8 cellular contexts compared by ENCODE assay signal in the genomic region with DNA sequence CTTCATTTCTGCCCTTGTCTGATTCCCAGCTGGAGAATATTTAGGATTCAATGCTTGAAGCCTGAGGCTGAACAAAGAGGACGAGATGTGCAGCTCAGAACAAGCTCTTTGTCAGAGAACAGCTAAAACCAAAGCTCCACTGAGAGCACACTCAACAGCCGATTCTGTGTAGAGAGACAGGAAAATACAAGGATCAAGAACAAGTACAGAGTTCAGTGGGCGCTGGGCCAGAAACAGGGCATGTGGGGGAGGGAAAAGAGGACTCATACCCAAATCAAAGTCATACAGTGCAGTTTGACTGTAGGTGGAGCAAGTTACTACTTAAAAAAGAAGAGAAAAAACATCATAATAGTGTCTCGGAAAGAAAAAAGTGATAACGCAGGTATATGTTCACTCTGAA. TPM values are rescaled to one million over a fixed set of nuclear protein-coding genes. Genes with fewer than 3 reads are reported as not detected.
DNase-seq lines count a peak whose midpoint lies in the region; ATAC-seq and TF ChIP-seq lines count a peak whose summit lies in the region.

A gene (minus strand): TSS at position 176 of the 400 bp plus-strand sequence.

- peak within 1 kb of the TSS; percentile 63 for H2AFZ ChIP-seq in osteoblast (ENCODE audit: low read length)

- DNase-seq in EH (ENCODE audit: low read depth) = peak; percentile 20
- peak; percentile 82 to 83 for DNase-seq in SHP77 (lab: John Stamatoyannopoulos, UW)
- DNase-seq in foreskin melanocyte = peak; percentile 73
- DNase-seq in osteoblast (ENCODE audit: insufficient read length, low spot score, missing footprints) = no peak
- no peak for DNase-seq in SIG-M5 (lab: John Stamatoyannopoulos, UW)

- peaks cover 26% of the 10 kb centered on the region for H3K4me1 ChIP-seq in osteoblast (ENCODE audit: insufficient read depth, low read length)

- H4K20me1 ChIP-seq in osteoblast (ENCODE audit: insufficient read depth, low read length) = no peaks in the 10 kb centered on the region

- H3K4me2 ChIP-seq in osteoblast (ENCODE audit: insufficient read depth, low read length) = peak within 1 kb of the TSS; percentile 69

- H3K9me3 ChIP-seq in osteoblast (ENCODE audit: low read depth, low read length) = no peaks in the 10 kb centered on the region

- no peak for ATAC-seq in HG03571 (IDR thresholded peaks at IDR 0.05; ENCODE audit: unreplicated experiment)
- no peak for ATAC-seq in HG02759 (IDR thresholded peaks at IDR 0.05; ENCODE audit: unreplicated experiment)
- ATAC-seq in GM21723 (IDR thresholded peaks at IDR 0.05; ENCODE audit: unreplicated experiment) = no peak

- H3K4me3 ChIP-seq in osteoblast (ENCODE audit: insufficient read depth, low read length) = peak within 1 kb of the TSS; percentile 42

- no peak for TF ChIP-seq CTCF in osteoblast (IDR thresholded peaks at IDR 0.05; ENCODE audit: extremely low read depth, low read depth, low read length)

- H3K27ac ChIP-seq in osteoblast (ENCODE audit: low read depth, low read length) = no peak within 1 kb of the TSS

- no peaks in the 10 kb centered on the region for H3K79me2 ChIP-seq in osteoblast (ENCODE audit: insufficient read depth, low read length)

- no peaks in the 10 kb centered on the region for H3K36me3 ChIP-seq in osteoblast (ENCODE audit: insufficient read depth, low read length)

- no peaks in the 10 kb centered on the region for H3K27me3 ChIP-seq in osteoblast (ENCODE audit: insufficient read depth, low read length)

RNA-seq across cellular contexts. Expression of the gene that starts here (rescaled TPM):
- total RNA-seq in osteoblast = under 0.01 and 1.2 TPM in 2 replicates

Comparison
In these comparisons a context has a peak if more than half of its experiments do, and no peak if none do; other contexts are left out.
1. DNase-seq: peak in EH (single experiment), SHP77 (2 of 2) and foreskin melanocyte (single experiment); none in osteoblast (single experiment) and SIG-M5 (single experiment).